Comparison of ENCODE assay signal across 8 cellular contexts in the genomic region with DNA sequence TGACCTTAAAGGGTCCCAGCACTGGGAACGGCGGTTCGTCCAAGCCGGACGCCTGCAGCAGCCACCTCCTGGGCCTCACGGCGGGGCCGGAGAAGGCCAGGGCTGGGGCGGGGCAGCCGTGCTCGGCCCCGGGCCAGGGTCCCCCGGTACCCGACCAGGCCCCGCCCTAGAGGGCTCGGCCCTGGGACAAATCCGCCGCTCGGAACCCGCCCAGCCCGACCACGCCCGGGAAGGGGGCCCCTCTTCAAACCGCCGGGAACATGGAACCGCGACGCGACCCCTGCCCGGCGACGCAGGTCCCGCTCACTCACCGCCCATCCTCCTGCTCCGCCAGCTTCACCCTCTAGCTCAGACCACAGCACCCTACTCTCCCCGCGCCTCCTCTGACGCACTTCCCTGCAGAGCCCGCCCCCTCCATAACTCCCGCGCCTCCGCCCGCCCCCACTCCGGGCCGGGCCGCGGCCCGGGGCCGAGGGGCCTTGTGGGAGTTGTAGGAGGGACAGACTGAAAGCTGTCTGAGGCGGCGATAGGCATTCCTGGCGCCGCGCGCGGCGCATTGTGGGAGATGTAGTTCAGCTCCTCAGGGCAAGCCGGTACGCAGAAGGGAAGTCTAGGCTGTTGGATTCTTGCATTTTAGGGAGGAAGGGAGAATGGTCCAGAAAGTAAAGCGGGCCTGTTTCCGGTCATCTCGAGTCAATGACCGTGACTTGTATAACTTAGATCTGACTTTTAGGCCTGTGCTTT. TPM values are rescaled to one million over a fixed set of nuclear protein-coding genes. Genes with fewer than 3 reads are reported as not detected.
A peak's percentile ranks its signal among the peaks of the same experiment; 100 is the strongest.
DNase-seq lines count a peak whose midpoint lies in the region; ATAC-seq and TF ChIP-seq lines count a peak whose summit lies in the region.

Gene CLDND1 (minus strand): TSS at position 365 of the 744 bp plus-strand sequence. CDS start 1,478 bp downstream, outside the sequence.

- peak; percentile 83 to 93 for TF ChIP-seq POLR2A in tibial nerve (IDR thresholded peaks at IDR 0.05)

- peak; percentile 97 for DNase-seq in NCI-H1436 (lab: John Stamatoyannopoulos, UW)
- DNase-seq in T follicular helper cell (ENCODE audit: low read depth) = peak; percentile 93
- DNase-seq in adipocyte (ENCODE audit: low read depth) = peak; percentile 99
- peak; percentile 97 to 98 for DNase-seq in cardiac muscle cell (ENCODE audit: low read depth in 1 of 2, low spot score in 1 of 2)
- DNase-seq in tibial nerve (ENCODE audit: low spot score in 2 of 2) = peak; percentile 94 to 95

- H3K4me2 ChIP-seq in parathyroid adenoma (ENCODE audit: low read length) = peak within 1 kb of the TSS; percentile 85

- H2AFZ ChIP-seq in parathyroid adenoma = peak within 1 kb of the TSS; percentile 54

- peak; percentile 93 to 96 for TF ChIP-seq EP300 in tibial nerve (IDR thresholded peaks at IDR 0.05)

- H3K79me2 ChIP-seq in parathyroid adenoma = peaks cover 3% of the 10 kb centered on the region

- H3K9me3 ChIP-seq in adipocyte (ENCODE audit: control insufficient read depth, low read length) (no peaks in the 10 kb centered on the region), cardiac muscle cell (ENCODE audit: low read depth) (no peaks in the 10 kb centered on the region), parathyroid adenoma (ENCODE audit: control insufficient read depth, low read length) (no peaks in the 10 kb centered on the region), tibial nerve (no peaks in the 10 kb centered on the region)

- 0 to 1% methylated on average over 32 to 52 of the region's 63 CpGs for WGBS in tibial nerve, 2 donors

- H3K27ac ChIP-seq in cardiac muscle cell (peak within 1 kb of the TSS; percentile 83), parathyroid adenoma (peak within 1 kb of the TSS; percentile 78), tibial nerve (peak within 1 kb of the TSS; percentile 91 to 99 (median 96))

- peak within 1 kb of the TSS; percentile 89 for H3K9ac ChIP-seq in adipocyte (ENCODE audit: low read length)
- H3K9ac ChIP-seq in parathyroid adenoma = peak within 1 kb of the TSS; percentile 1

- peak within 1 kb of the TSS; percentile 82 for H3K4me3 ChIP-seq in GM12875 (ENCODE audit: low read depth, low read length)
- H3K4me3 ChIP-seq in adipocyte (ENCODE audit: low read length) = peak within 1 kb of the TSS; percentile 90
- H3K4me3 ChIP-seq in cardiac muscle cell = peak within 1 kb of the TSS; percentile 64
- H3K4me3 ChIP-seq in parathyroid adenoma (ENCODE audit: low read depth, low read length) = peak within 1 kb of the TSS; percentile 87
- peak within 1 kb of the TSS; percentile 69 to 94 (median 88) for H3K4me3 ChIP-seq in tibial nerve

- H3K36me3 ChIP-seq in adipocyte (ENCODE audit: control insufficient read depth, insufficient read depth, low read length, severe bottlenecking) (peaks cover 29% of the 10 kb centered on the region), cardiac muscle cell (no peaks in the 10 kb centered on the region), parathyroid adenoma (ENCODE audit: control insufficient read depth, insufficient read depth, low read length) (no peaks in the 10 kb centered on the region), tibial nerve (peaks cover 0 to 17% (median 0%) of the 10 kb centered on the region in 3 donors)

- H3K27me3 ChIP-seq in adipocyte (replicated peaks; ENCODE audit: control insufficient read depth, insufficient read depth, low read length) (no peaks in the 10 kb centered on the region), cardiac muscle cell (no peaks in the 10 kb centered on the region), parathyroid adenoma (ENCODE audit: control insufficient read depth, insufficient read depth, low read length) (no peaks in the 10 kb centered on the region), tibial nerve (no peaks in the 10 kb centered on the region)

- TF ChIP-seq CTCF in GM12875 (IDR thresholded peaks at IDR 0.05; ENCODE audit: borderline replicate concordance, insufficient read depth, low read depth, low read length) (no peak), cardiac muscle cell (IDR thresholded peaks at IDR 0.05; ENCODE audit: low read depth, low read length) (no peak), parathyroid adenoma (IDR thresholded peaks at IDR 0.05) (no peak), tibial nerve (IDR thresholded peaks at IDR 0.05) (peak in 1 of 5 experiments; percentile 24)

- H3K4me1 ChIP-seq in adipocyte (ENCODE audit: control insufficient read depth, insufficient read depth, low read length) (peaks cover 16% of the 10 kb centered on the region), cardiac muscle cell (ENCODE audit: low read depth) (peaks cover 4% of the 10 kb centered on the region), parathyroid adenoma (peaks cover 6% of the 10 kb centered on the region), tibial nerve (peaks cover 0 to 43% (median 7%) of the 10 kb centered on the region in 4 donors)

- ATAC-seq in HG02798 (IDR thresholded peaks at IDR 0.05; ENCODE audit: poor library complexity, unreplicated experiment) = peak; percentile 90

RNA-seq across cellular contexts. Expression of gene CLDND1, which starts in this region (rescaled TPM):
- total RNA-seq in cardiac muscle cell = 70.1 and 83.9 TPM in 2 replicates
- polyA plus RNA-seq in cardiac muscle cell = 59.6 and 81.4 TPM in 2 replicates
- total RNA-seq in tibial nerve = 100 to 1,000 TPM; 106 to 191 (median 172) TPM

Comparison
In these comparisons a context has a peak if more than half of its experiments do, and no peak if none do; other contexts are left out.
1. Peak in every context shown above with its lines: DNase-seq, ATAC-seq, H3K4me3 ChIP-seq and H3K27ac ChIP-seq.